Comparison of ENCODE assay signal across 18 cellular contexts in the genomic region with DNA sequence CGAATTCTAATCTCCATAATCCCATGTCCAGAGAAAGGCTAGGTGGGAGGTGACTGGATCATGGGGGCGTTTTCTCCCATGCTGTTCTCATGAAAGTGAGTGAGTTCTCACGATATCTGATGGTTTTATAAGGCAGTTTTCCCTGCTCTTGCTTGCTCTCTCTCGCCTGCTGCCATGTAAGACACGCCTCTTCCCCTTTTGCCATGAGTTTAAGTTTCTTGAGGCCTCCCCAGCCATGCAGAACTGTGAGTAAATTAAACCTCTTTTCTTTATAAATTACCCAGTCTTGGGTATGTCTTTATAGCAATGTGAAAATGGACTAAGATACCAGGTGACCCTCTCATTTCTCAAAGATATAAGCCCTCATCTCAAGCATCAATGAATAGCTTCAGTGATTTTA. TPM values are rescaled to one million over a fixed set of nuclear protein-coding genes. Genes with fewer than 3 reads are reported as not detected.
DNase-seq lines count a peak whose midpoint lies in the region; ATAC-seq and TF ChIP-seq lines count a peak whose summit lies in the region.
"Had no signal": no experiment of that assay in that cellular context is flagged by ENCODE, and none has a peak within 500 bp of the region (broad histone marks: within the 10 kb centered on the region; RNA-seq: fewer than 3 reads in every experiment).

No MANE protein-coding gene starts in this region.

- H3K9me3 Mint-ChIP-seq in chondrocyte (ENCODE audit: low read depth), result no peaks in the 10 kb centered on the region
- H3K9me3 Mint-ChIP-seq in nephron progenitor cell, result no peaks in the 10 kb centered on the region
- no peaks in the 10 kb centered on the region for H3K9me3 Mint-ChIP-seq in immature natural killer cell
- H3K9me3 Mint-ChIP-seq: central memory CD8-positive, alpha-beta T cell had no signal

- H3K27me3 ChIP-seq in thoracic aorta (replicated peaks; ENCODE audit: insufficient read depth), result no peaks in the 10 kb centered on the region
- H3K27me3 ChIP-seq: pancreas had no signal

- H3K4me3 Mint-ChIP-seq in chondrocyte (ENCODE audit: unreplicated experiment) (peak overlapping the region; percentile 1), nephron progenitor cell (no peak overlapping the region), immature natural killer cell (no peak overlapping the region)
- H3K4me3 Mint-ChIP-seq: central memory CD8-positive, alpha-beta T cell had no signal

- no peak for ATAC-seq in thoracic aorta (ENCODE audit: insufficient number of reproducible peaks, low FRiP score, low read depth)
- no peak for ATAC-seq in GM19397 (IDR thresholded peaks at IDR 0.05; ENCODE audit: unreplicated experiment)
- ATAC-seq: left ventricle myocardium superior, pancreas had no signal

- H3K9me3 ChIP-seq in thoracic aorta, result no peaks in the 10 kb centered on the region
- H3K9me3 ChIP-seq: pancreas had no signal

- H3K27ac Mint-ChIP-seq in chondrocyte (ENCODE audit: unreplicated experiment) (peak overlapping the region; percentile 98), nephron progenitor cell (peak overlapping the region; percentile 91), immature natural killer cell (no peak overlapping the region)

- peaks cover 8 to 25% of the 10 kb centered on the region in 2 donors for H3K4me1 ChIP-seq in thoracic aorta (ENCODE audit: control insufficient read depth in 1 of 2, low read depth in 2 of 2)
- H3K4me1 ChIP-seq: pancreas had no signal

- peak; percentile 79 for DNase-seq in OCI-M1 (lab: John Stamatoyannopoulos, UW)
- DNase-seq in chondrocyte (ENCODE audit: low spot score), result no peak
- no peak for DNase-seq in nephron progenitor cell
- DNase-seq in thoracic aorta (ENCODE audit: low spot score), result no peak
- DNase-seq in C1 segment of cervical spinal cord (lab: John Stamatoyannopoulos, UW), result no peak
- no peak for DNase-seq in immature natural killer cell
- DNase-seq: activated CD4-positive, alpha-beta T cell treated with anti-CD3 and anti-CD28 coated beads, Interleukin-2, amount 50 U/mL, for 1 hour; activated naive CD4-positive, alpha-beta T cell; AML-193; amygdala; effector CD4-positive, alpha-beta T cell; left ventricle myocardium superior; NCI-H2029 treated with DMSO at 0.1 percent for 48 hours; pancreas; stimulated activated CD4-positive, alpha-beta T cell treated with anti-CD3 and anti-CD28 coated beads, Interleukin-4, amount 100 ng/mL, for 4 hours; substantia nigra had no signal

- TF ChIP-seq CTCF in chondrocyte (IDR thresholded peaks at IDR 0.05) (no peak), nephron progenitor cell (IDR thresholded peaks at IDR 0.05) (no peak), thoracic aorta (IDR thresholded peaks at IDR 0.05) (no peak)

- H3K27ac ChIP-seq in thoracic aorta, result peak overlapping the region; percentile 95 to 99
- H3K27ac ChIP-seq: pancreas had no signal

- H3K36me3 Mint-ChIP-seq in chondrocyte (ENCODE audit: low read depth), result peaks cover 11% of the 10 kb centered on the region
- H3K36me3 Mint-ChIP-seq in nephron progenitor cell (ENCODE audit: low read depth), result no peaks in the 10 kb centered on the region
- H3K36me3 Mint-ChIP-seq in immature natural killer cell, result peaks cover 0 to 5% (median 0%) of the 10 kb centered on the region in 3 donors

- peak overlapping the region; percentile 95 for H3K4me3 ChIP-seq in thoracic aorta
- H3K4me3 ChIP-seq: pancreas had no signal

- peaks cover 16% of the 10 kb centered on the region for H3K36me3 ChIP-seq in thoracic aorta
- H3K36me3 ChIP-seq: pancreas had no signal

- peaks cover 65% of the 10 kb centered on the region for H3K4me1 Mint-ChIP-seq in chondrocyte (ENCODE audit: low read depth)
- peaks cover 43% of the 10 kb centered on the region for H3K4me1 Mint-ChIP-seq in nephron progenitor cell
- H3K4me1 Mint-ChIP-seq in immature natural killer cell, result peaks cover 0 to 2% of the 10 kb centered on the region in 2 donors

- H3K27me3 Mint-ChIP-seq in chondrocyte (ENCODE audit: low read depth), result no peaks in the 10 kb centered on the region
- peaks cover 2% of the 10 kb centered on the region for H3K27me3 Mint-ChIP-seq in nephron progenitor cell (ENCODE audit: low read depth, poor library complexity)
- peaks cover 0 to 2% (median 0%) of the 10 kb centered on the region in 3 donors for H3K27me3 Mint-ChIP-seq in immature natural killer cell (ENCODE audit: low read depth in 3 of 3)
- H3K27me3 Mint-ChIP-seq: central memory CD8-positive, alpha-beta T cell had no signal

RNA-seq across cellular contexts. Expression of gene ACTA2, which starts 1.1 kb away (rescaled TPM):
- total RNA-seq in chondrocyte (846 to 4,145 TPM (median 3,929 TPM) in 3 replicates), thoracic aorta (over 10,000 TPM in 1 of 2 donors, 1,000 to 10,000 TPM in 1; 4,797 to 12,240 TPM)
- 10 to 100 TPM in 2 of 3 donors, 1 to 10 TPM in 1; 6.9 to 36.2 (median 12.6) TPM for polyA plus RNA-seq in immature natural killer cell

RNA-seq across cellular contexts. Expression of gene FAS, which starts 36.9 kb away (rescaled TPM):
- total RNA-seq in chondrocyte, result 11.2 to 11.6 TPM (median 11.5 TPM) in 3 replicates
- total RNA-seq in thoracic aorta, result 10 to 100 TPM; 24.0 to 32.6 TPM
- polyA plus RNA-seq in immature natural killer cell, result 10 to 100 TPM in 2 of 3 donors, 1 to 10 TPM in 1; 9.7 to 14.3 (median 11.1) TPM

Comparison
In these comparisons a context has a peak if more than half of its experiments do, and no peak if none do; other contexts are left out.
1. H3K27ac Mint-ChIP-seq: peak in chondrocyte (single experiment) and nephron progenitor cell (single experiment); none in immature natural killer cell (0 of 6).